Comparison of ENCODE assay signal across 8 cellular contexts in the genomic region with DNA sequence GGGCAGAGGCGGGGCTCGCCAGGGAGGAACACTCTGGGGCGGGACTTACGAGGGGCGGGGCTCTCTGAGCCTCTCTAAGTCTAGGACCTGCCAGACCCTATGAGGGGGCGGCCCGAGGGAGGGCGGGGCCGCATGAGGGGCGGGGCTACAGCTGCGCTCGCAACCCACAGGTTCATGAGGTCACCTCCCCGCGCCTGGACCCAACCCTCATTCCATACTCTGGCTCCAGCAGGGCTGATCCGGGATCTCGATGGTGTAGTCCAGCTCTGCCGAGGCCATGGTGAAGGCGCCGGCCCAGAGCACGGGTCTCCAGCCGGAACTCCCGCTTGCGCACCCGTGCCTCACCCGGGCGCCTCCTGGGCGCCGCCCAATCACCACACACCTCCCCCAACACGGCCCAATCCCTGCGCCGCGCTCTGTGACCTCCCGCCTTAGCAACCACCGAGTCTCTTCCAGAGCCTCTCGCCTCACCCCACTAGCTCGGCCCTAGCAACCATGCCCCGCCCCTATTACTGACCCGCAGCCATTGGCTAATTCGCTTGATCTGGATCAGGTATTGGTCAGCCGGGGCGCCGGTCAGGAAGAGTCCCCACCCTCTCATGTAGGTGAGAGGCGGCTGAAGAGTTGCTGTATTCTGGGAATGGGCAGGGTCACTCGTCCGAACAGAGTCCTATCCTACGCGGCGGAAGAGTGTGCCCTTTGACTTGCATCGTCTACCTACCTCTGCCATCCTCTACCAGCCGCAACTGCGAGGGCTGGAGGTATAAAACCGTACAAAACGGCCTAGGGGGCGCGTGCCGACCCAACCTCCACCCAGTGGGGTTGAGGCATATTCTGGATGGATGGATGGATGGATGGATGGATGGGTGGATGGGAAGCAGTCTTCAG. TPM values are rescaled to one million over a fixed set of nuclear protein-coding genes. Genes with fewer than 3 reads are reported as not detected.
A peak's percentile ranks its signal among the peaks of the same experiment; 100 is the strongest.
DNase-seq lines count a peak whose midpoint lies in the region; ATAC-seq, FAIRE-seq and TF ChIP-seq lines count a peak whose summit lies in the region.

A gene (plus strand): TSS at position 602 of the 888 bp plus-strand sequence. CDS start 14,984 bp downstream, outside the sequence.
A gene (minus strand): TSS at position 369 of the 888 bp plus-strand sequence. CDS start 90 bp downstream, at position 279.

- H2AFZ ChIP-seq in hepatocyte, result peak within 1 kb of the TSS; percentile 81

- H4K20me1 ChIP-seq in hepatocyte (ENCODE audit: insufficient read depth, poor library complexity, severe bottlenecking), result no peaks in the 10 kb centered on the region

- WGBS in hepatocyte (ENCODE audit: low lambda C conversion rate, missing lambda C conversion rate), result 2% methylated on average over 46 of the region's 56 CpGs

- H3K4me1 ChIP-seq in hepatocyte (ENCODE audit: insufficient read depth), result peaks cover 21% of the 10 kb centered on the region

- TF ChIP-seq CTCF in hepatocyte (IDR thresholded peaks at IDR 0.05; ENCODE audit: poor library complexity), result no peak

- peak within 1 kb of the TSS; percentile 87 for H3K4me2 ChIP-seq in hepatocyte

- peak within 1 kb of the TSS; percentile 92 for H3K27ac ChIP-seq in hepatocyte

- ATAC-seq in HG02973 (IDR thresholded peaks at IDR 0.05; ENCODE audit: unreplicated experiment), result peak; percentile 83

- no peaks in the 10 kb centered on the region for H3K36me3 ChIP-seq in hepatocyte (replicated peaks; ENCODE audit: insufficient read depth, low read depth)

- peak; percentile 98 for FAIRE-seq in GM18507 (lab: Jason Lieb, UNC)

- DNase-seq in GM18507 (ENCODE audit: extremely low spot score, insufficient read length, low read depth) (peak; percentile 91), NCI-H1930 (lab: John Stamatoyannopoulos, UW) (peak; percentile 97 to 98), T1000 (lab: John Stamatoyannopoulos, UW) (peak; percentile 99), astrocyte of the hippocampus (ENCODE audit: low read depth, low spot score) (peak; percentile 100), hepatocyte (ENCODE audit: low spot score) (peak; percentile 99), renal cortical epithelial cell (ENCODE audit: low read depth) (peak; percentile 96), SKM-1 (lab: John Stamatoyannopoulos, UW; ENCODE audit: unreplicated experiment) (no peak)

- H3K9me3 ChIP-seq in hepatocyte (ENCODE audit: low read depth), result no peaks in the 10 kb centered on the region

- H3K4me3 ChIP-seq in hepatocyte, result peak within 1 kb of the TSS; percentile 73

- peaks cover 16% of the 10 kb centered on the region for H3K79me2 ChIP-seq in hepatocyte

- H3K27me3 ChIP-seq in hepatocyte, result no peaks in the 10 kb centered on the region

- H3K9me2 ChIP-seq in hepatocyte (replicated peaks; ENCODE audit: insufficient read depth), result no peaks in the 10 kb centered on the region

RNA-seq across cellular contexts. Expression of the first gene that starts in this region (rescaled TPM):
- total RNA-seq in hepatocyte (1.2 and 3.1 TPM in 2 replicates), renal cortical epithelial cell (6.7 TPM in 1 of 2 replicates, not detected in the other)
- 6.1 and 6.3 TPM in 2 replicates for polyA plus RNA-seq in hepatocyte

RNA-seq across cellular contexts. Expression of the second gene that starts in this region (rescaled TPM):
- 6.9 and 11.7 TPM in 2 replicates for total RNA-seq in hepatocyte
- polyA plus RNA-seq in hepatocyte, result 27.5 and 37.4 TPM in 2 replicates
- 8.4 and 8.9 TPM in 2 replicates for total RNA-seq in renal cortical epithelial cell
